Comparison of ENCODE assay signal across 3 cellular contexts in genomic region chr4:26490980-26491284, GRCh38.
TF ChIP-seq lines count a peak whose summit lies in the region.

No MANE protein-coding gene starts in this region.

TF ChIP-seq in HepG2, 621 proteins besides CTCF, POLR2A, EP300 and RAD21:
- TF ChIP-seq MAFK (conservative IDR thresholded peaks at IDR 0.05 in 1 of 2, IDR thresholded peaks at IDR 0.05 in 1 of 2; ENCODE audit: low read length in 2 of 2), result peak; percentile 58 to 83; a peak in 3 of 4 replicates
- no peak for TF ChIP-seq ZNF251 (CRISPR knock-in tag; IDR thresholded peaks at IDR 0.05)
- peak; percentile 72 for TF ChIP-seq MAFF (IDR thresholded peaks at IDR 0.05; ENCODE audit: low read depth, low read length)

TF ChIP-seq in K562, 482 proteins besides CTCF, POLR2A, EP300 and RAD21:
- TF ChIP-seq RFX5 (IDR thresholded peaks at IDR 0.05; ENCODE audit: low read depth, low read length), result no peak
- TF ChIP-seq TCFL5 (CRISPR knock-in tag; conservative IDR thresholded peaks at IDR 0.05), result no peak
- TF ChIP-seq ZNF316 (IDR thresholded peaks at IDR 0.05), result peak; percentile 70
- peak; percentile 40 for TF ChIP-seq C11orf30 (IDR thresholded peaks at IDR 0.05; ENCODE audit: low read depth)
- no peak for TF ChIP-seq ATF7 (IDR thresholded peaks at IDR 0.05)
- peak; percentile 39; the same call in 1 of the 2 replicates for TF ChIP-seq MAFG (tag; conservative IDR thresholded peaks at IDR 0.05)
- TF ChIP-seq STAT6 (CRISPR knock-in tag; IDR thresholded peaks at IDR 0.05), result no peak
- TF ChIP-seq MAFF (IDR thresholded peaks at IDR 0.05; ENCODE audit: low read length), result 0 out of 2 replicates have a peak, but pooled peaks have one; percentile 15

TF ChIP-seq in neural cell, 6 proteins besides CTCF, POLR2A, EP300 and RAD21:
- no peak for TF ChIP-seq POLR2AphosphoS5 (IDR thresholded peaks at IDR 0.05)
- no peak for TF ChIP-seq REST (IDR thresholded peaks at IDR 0.05; ENCODE audit: borderline replicate concordance)
- TF ChIP-seq EZH2 (IDR thresholded peaks at IDR 0.05; ENCODE audit: borderline replicate concordance, insufficient read depth, low read length, poor library complexity, severe bottlenecking), result no peak
- no peak for TF ChIP-seq SMC3 (conservative IDR thresholded peaks at IDR 0.05; ENCODE audit: poor library complexity)
- TF ChIP-seq TAF1 (IDR thresholded peaks at IDR 0.05; ENCODE audit: low read depth), result no peak
- TF ChIP-seq MXI1 (conservative IDR thresholded peaks at IDR 0.05; ENCODE audit: poor library complexity, severe bottlenecking), result no peak
